Comparison of ENCODE assay signal across 21 cellular contexts in the genomic region with DNA sequence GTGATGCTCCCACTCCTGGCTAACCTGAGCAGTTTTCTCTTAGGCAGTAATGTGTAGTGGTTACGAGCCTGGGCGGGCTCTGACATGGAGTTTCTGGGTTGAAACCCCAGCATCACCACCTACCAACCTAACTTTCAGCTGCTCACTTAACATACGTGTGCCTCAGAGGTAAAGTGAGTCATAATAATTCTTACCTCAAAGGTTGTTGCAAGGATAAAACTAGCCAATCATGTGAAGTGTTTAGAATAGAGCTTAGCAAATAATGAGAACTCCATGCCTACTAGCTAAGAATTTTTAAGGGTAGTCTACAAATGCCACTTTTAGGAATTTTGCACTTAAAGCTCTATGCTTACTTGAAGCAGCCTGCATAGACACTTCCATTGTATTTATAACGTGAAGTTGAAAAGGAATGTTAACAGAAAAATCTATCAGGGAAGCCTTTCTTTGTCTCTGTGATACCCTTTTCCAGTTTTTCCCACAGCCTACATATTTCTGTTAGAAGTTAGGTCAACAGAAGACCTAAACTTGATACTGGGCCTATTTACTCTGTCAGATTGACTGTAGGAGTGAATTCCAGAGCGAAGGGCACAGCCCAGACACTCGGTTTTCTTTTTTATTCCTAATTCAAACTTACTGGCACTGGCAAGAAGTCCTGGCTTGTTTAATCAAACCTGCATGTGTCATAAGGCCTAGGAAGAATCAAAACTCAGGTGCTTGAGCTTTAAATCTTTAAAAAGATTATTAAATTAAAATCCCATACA.
DNase-seq lines count a peak whose midpoint lies in the region; ATAC-seq, FAIRE-seq and TF ChIP-seq lines count a peak whose summit lies in the region.
"Had no signal": no experiment of that assay in that cellular context is flagged by ENCODE, and none has a peak within 500 bp of the region (broad histone marks: within the 10 kb centered on the region; RNA-seq: fewer than 3 reads in every experiment).

No MANE protein-coding gene starts in this region.

- peak overlapping the region; percentile 42 for H3K4me2 ChIP-seq in hepatocyte
- no peak overlapping the region for H3K4me2 ChIP-seq in HepG2 (ENCODE audit: low read depth, low read length)
- H3K4me2 ChIP-seq: BLaER1 had no signal

- no peak overlapping the region for H3K4me3 Mint-ChIP-seq in type B pancreatic cell
- H3K4me3 Mint-ChIP-seq in activated CD4-positive, alpha-beta T cell treated with anti-CD3 and anti-CD28 coated beads, Interleukin-2, amount 10 ng/mL, durations not matched to agents 7 days and 5 days, result no peak overlapping the region
- H3K4me3 Mint-ChIP-seq: B cell; CD4-positive, CD25-positive, alpha-beta regulatory T cell; CD8-positive, alpha-beta T cell; H9 had no signal

- peaks cover 31% of the 10 kb centered on the region for H3K36me3 Mint-ChIP-seq in type B pancreatic cell
- no peaks in the 10 kb centered on the region for H3K36me3 Mint-ChIP-seq in activated CD4-positive, alpha-beta T cell treated with anti-CD3 and anti-CD28 coated beads, Interleukin-2, amount 10 ng/mL, durations not matched to agents 7 days and 5 days (ENCODE audit: low read depth)
- H3K36me3 Mint-ChIP-seq: CD4-positive, CD25-positive, alpha-beta regulatory T cell; CD8-positive, alpha-beta T cell had no signal

- H3K4me1 ChIP-seq in hepatocyte (ENCODE audit: insufficient read depth) (peaks cover 3% of the 10 kb centered on the region), HepG2 (ENCODE audit: insufficient read depth, low read length) (no peaks in the 10 kb centered on the region)
- H3K4me1 ChIP-seq: BLaER1 had no signal

- FAIRE-seq in HepG2 (lab: Jason Lieb, UNC), result no peak
- FAIRE-seq: D721Med, GM12878, GM19239 had no signal

- no peaks in the 10 kb centered on the region for H3K27me3 Mint-ChIP-seq in type B pancreatic cell
- no peaks in the 10 kb centered on the region for H3K27me3 Mint-ChIP-seq in activated CD4-positive, alpha-beta T cell treated with anti-CD3 and anti-CD28 coated beads, Interleukin-2, amount 10 ng/mL, durations not matched to agents 7 days and 5 days
- H3K27me3 Mint-ChIP-seq: B cell; CD4-positive, CD25-positive, alpha-beta regulatory T cell had no signal

- H3K9me3 ChIP-seq in hepatocyte (ENCODE audit: low read depth), result no peaks in the 10 kb centered on the region
- H3K9me3 ChIP-seq in HepG2 (ENCODE audit: low read length), result no peaks in the 10 kb centered on the region
- H3K9me3 ChIP-seq: BLaER1 had no signal

- TF ChIP-seq EP300 in HepG2 (IDR thresholded peaks at IDR 0.05; ENCODE audit: low read depth in 2 of 2, low read length in 2 of 2), result no peak
- no peak for TF ChIP-seq EP300 in HepG2 (CRISPR knock-in tag; IDR thresholded peaks at IDR 0.05; ENCODE audit: borderline replicate concordance)

- no peak for TF ChIP-seq POLR2A in HepG2 (IDR thresholded peaks at IDR 0.05; ENCODE audit: insufficient read depth in 1 of 2, low read depth in 2 of 2, low read length in 2 of 2)

- CTCF ChIA-PET in HepG2 (lab: Yijun Ruan, JAX; ENCODE audit: low intra/inter-chr PET ratio, low total read pairs), result no interaction called here
- CTCF ChIA-PET in activated CD4-positive, alpha-beta T cell treated with anti-CD3 and anti-CD28 coated beads, Interleukin-2, amount 10 ng/mL, durations not matched to agents 7 days and 5 days (lab: Charles Lee), result no interaction called here

- H2AFZ ChIP-seq in hepatocyte (no peak overlapping the region), HepG2 (ENCODE audit: low read length) (no peak overlapping the region)
- H2AFZ ChIP-seq: GM23248 had no signal

- H3K4me1 Mint-ChIP-seq in type B pancreatic cell (ENCODE audit: unreplicated experiment), result no peaks in the 10 kb centered on the region
- H3K4me1 Mint-ChIP-seq in activated CD4-positive, alpha-beta T cell treated with anti-CD3 and anti-CD28 coated beads, Interleukin-2, amount 10 ng/mL, durations not matched to agents 7 days and 5 days, result no peaks in the 10 kb centered on the region
- H3K4me1 Mint-ChIP-seq: B cell; CD4-positive, CD25-positive, alpha-beta regulatory T cell had no signal

- POLR2A ChIA-PET in HepG2 (lab: Yijun Ruan, JAX), result no interaction called here
- POLR2A ChIA-PET in activated CD4-positive, alpha-beta T cell treated with anti-CD3 and anti-CD28 coated beads, Interleukin-2, amount 10 ng/mL, durations not matched to agents 7 days and 5 days (lab: Charles Lee), result no interaction called here

- no peaks in the 10 kb centered on the region for H3K9me2 ChIP-seq in hepatocyte (replicated peaks; ENCODE audit: insufficient read depth)

- no peak overlapping the region for H3K9ac ChIP-seq in HepG2 (ENCODE audit: insufficient read depth, low read depth, low read length)
- H3K9ac ChIP-seq: BLaER1, GM23248 had no signal

- H3K27ac ChIP-seq in hepatocyte (peak overlapping the region; percentile 4), HepG2 (ENCODE audit: extremely low read length, insufficient read depth, low read length) (no peak overlapping the region)
- H3K27ac ChIP-seq: BLaER1, C4-2B, GM23248 had no signal

- DNase-seq in hepatocyte (ENCODE audit: low spot score) (no peak), HepG2 (ENCODE audit: low spot score) (peak; percentile 3), type B pancreatic cell (ENCODE audit: extremely low spot score, unreplicated experiment) (no peak), OCI-M1 (lab: John Stamatoyannopoulos, UW) (no peak), COLO668 (lab: John Stamatoyannopoulos, UW; ENCODE audit: unreplicated experiment) (no peak)
- DNase-seq in activated CD4-positive, alpha-beta T cell treated with anti-CD3 and anti-CD28 coated beads, Interleukin-2, amount 10 ng/mL, durations not matched to agents 7 days and 5 days, result no peak
- DNase-seq: CD4-positive, CD25-positive, alpha-beta regulatory T cell; CD8-positive, alpha-beta T cell; DMS 273 treated with DMSO at 0.1 percent for 48 hours; DMS79; EL; GDM1; GM23248; H9 had no signal

- WGBS in hepatocyte (ENCODE audit: low lambda C conversion rate, missing lambda C conversion rate), result 76% methylated on average over 6 of the region's 6 CpGs
- WGBS in HepG2 (ENCODE audit: low lambda C conversion rate), result 4% methylated on average over 6 of the region's 6 CpGs

- H3K27ac Mint-ChIP-seq in type B pancreatic cell, result peak overlapping the region; percentile 72
- no peak overlapping the region for H3K27ac Mint-ChIP-seq in activated CD4-positive, alpha-beta T cell treated with anti-CD3 and anti-CD28 coated beads, Interleukin-2, amount 10 ng/mL, durations not matched to agents 7 days and 5 days
- H3K27ac Mint-ChIP-seq: B cell; CD4-positive, CD25-positive, alpha-beta regulatory T cell; CD8-positive, alpha-beta T cell; H9 had no signal

- H3K79me2 ChIP-seq in hepatocyte (no peaks in the 10 kb centered on the region), HepG2 (ENCODE audit: insufficient read depth, low read length) (no peaks in the 10 kb centered on the region)

- H4K20me1 ChIP-seq in hepatocyte (ENCODE audit: insufficient read depth, poor library complexity, severe bottlenecking) (no peaks in the 10 kb centered on the region), HepG2 (ENCODE audit: insufficient read depth, low read length) (no peaks in the 10 kb centered on the region)
- H4K20me1 ChIP-seq: BLaER1 had no signal

- TF ChIP-seq RAD21 in HepG2 (CRISPR knock-in tag; IDR thresholded peaks at IDR 0.05), result no peak

- BruUV-seq in HepG2 (replicated peaks; lab: Mats Ljungman, UMichigan), result no TSS peak

- no peaks in the 10 kb centered on the region for H3K36me3 ChIP-seq in hepatocyte (replicated peaks; ENCODE audit: insufficient read depth, low read depth)
- no peaks in the 10 kb centered on the region for H3K36me3 ChIP-seq in HepG2 (replicated peaks in 1 of 2; ENCODE audit: control insufficient read depth in 1 of 2, insufficient read depth in 2 of 2, low read length in 2 of 2)
- H3K36me3 ChIP-seq: BLaER1 had no signal

- ATAC-seq in HepG2, result no peak
- ATAC-seq: CD8-positive, alpha-beta T cell; GM12878; HCT116 had no signal

- H3K27me3 ChIP-seq in hepatocyte (no peaks in the 10 kb centered on the region), HepG2 (ENCODE audit: control insufficient read depth in 1 of 2, insufficient read depth in 2 of 2, low read length in 2 of 2) (no peaks in the 10 kb centered on the region)
- H3K27me3 ChIP-seq: BLaER1 had no signal

- H3K9me3 Mint-ChIP-seq in type B pancreatic cell, result no peaks in the 10 kb centered on the region
- no peaks in the 10 kb centered on the region for H3K9me3 Mint-ChIP-seq in activated CD4-positive, alpha-beta T cell treated with anti-CD3 and anti-CD28 coated beads, Interleukin-2, amount 10 ng/mL, durations not matched to agents 7 days and 5 days

- intact Hi-C loops in HepG2 (cut with micrococcal nuclease; ENCODE audit: unreplicated experiment), result no loop called here

- H3K4me3 ChIP-seq in hepatocyte (no peak overlapping the region), HepG2 (replicated peaks in 1 of 3; ENCODE audit: insufficient read depth in 1 of 3, low read depth in 2 of 3, low read length in 3 of 3) (no peak overlapping the region)
- H3K4me3 ChIP-seq: BLaER1, GM12878, GM23248 had no signal

- in situ Hi-C loops in HepG2 (cut with HindIII; ENCODE audit: extremely low pct_ligation_motif_present, low pct_unique_long_range_greater_than_20kb), result no loop called here

- TF ChIP-seq CTCF in hepatocyte (IDR thresholded peaks at IDR 0.05; ENCODE audit: poor library complexity), result no peak
- TF ChIP-seq CTCF in HepG2 (CRISPR knock-in tag; IDR thresholded peaks at IDR 0.05), result no peak
- no peak for TF ChIP-seq CTCF in type B pancreatic cell (conservative IDR thresholded peaks at IDR 0.05)

TF ChIP-seq in HepG2, 621 proteins besides CTCF, POLR2A, EP300 and RAD21 (continues in another document):
- TF ChIP-seq, protein P1, sequence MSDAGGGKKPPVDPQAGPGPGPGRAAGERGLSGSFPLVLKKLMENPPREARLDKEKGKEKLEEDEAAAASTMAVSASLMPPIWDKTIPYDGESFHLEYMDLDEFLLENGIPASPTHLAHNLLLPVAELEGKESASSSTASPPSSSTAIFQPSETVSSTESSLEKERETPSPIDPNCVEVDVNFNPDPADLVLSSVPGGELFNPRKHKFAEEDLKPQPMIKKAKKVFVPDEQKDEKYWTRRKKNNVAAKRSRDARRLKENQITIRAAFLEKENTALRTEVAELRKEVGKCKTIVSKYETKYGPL (CRISPR knock-in tag; IDR thresholded peaks at IDR 0.05), result no peak
- no peak for TF ChIP-seq HHEX (CRISPR knock-in tag; IDR thresholded peaks at IDR 0.05)
- no peak for TF ChIP-seq ZNF614 (CRISPR knock-in tag; IDR thresholded peaks at IDR 0.05; ENCODE audit: borderline replicate concordance)
- TF ChIP-seq MXD4 (CRISPR knock-in tag; IDR thresholded peaks at IDR 0.05), result no peak
